In genomic region chrX:41474726-41475100, GRCh38 we compare ENCODE assay signal across 24 cellular contexts. TPM values are rescaled to one million over a fixed set of nuclear protein-coding genes. Genes with fewer than 3 reads are reported as not detected.
"Had no signal": no experiment of that assay in that cellular context is flagged by ENCODE, and none has a peak within 500 bp of the region (broad histone marks: within the 10 kb centered on the region; RNA-seq: fewer than 3 reads in every experiment).

No MANE protein-coding gene starts in this region.

- H3K36me3 ChIP-seq: esophagus squamous epithelium, lower lobe of right lung, right atrium auricular region, tibial artery, uterus had no signal

- ATAC-seq: activated naive CD8-positive, alpha-beta T cell treated with anti-CD3 and anti-CD28 coated beads, Interleukin-2, amount 50 U/mL, for 24 hours; left colon; lower lobe of right lung; stimulated activated memory B cell treated with anti-CD40 and anti-IgM and Interleukin-4, amounts not matched to agents 10 μg/mL and 1 μg/mL and 100 μg/mL, for 72 hours had no signal

- H3K27me3 ChIP-seq: esophagus squamous epithelium, right atrium auricular region, tibial artery, uterus had no signal

- H3K36me3 Mint-ChIP-seq: naive B cell; stimulated activated memory B cell treated with anti-CD40 and anti-IgM and Interleukin-4, amounts not matched to agents 10 μg/mL and 1 μg/mL and 100 μg/mL, for 72 hours had no signal

- H3K4me3 Mint-ChIP-seq: activated naive CD4-positive, alpha-beta T cell treated with anti-CD3 and anti-CD28 coated beads for 36 hours; activated naive CD8-positive, alpha-beta T cell treated with anti-CD3 and anti-CD28 coated beads, Interleukin-2, amount 50 U/mL, for 24 hours; naive B cell; stimulated activated memory B cell treated with anti-CD40 and anti-IgM and Interleukin-4, amounts not matched to agents 10 μg/mL and 1 μg/mL and 100 μg/mL, for 72 hours had no signal

- DNase-seq: activated CD4-positive, CD25-positive, alpha-beta regulatory T cell treated with anti-CD3 and anti-CD28 coated beads, Interleukin-2, amount 50 U/mL, for 72 hours; activated naive CD4-positive, alpha-beta T cell treated with anti-CD3 and anti-CD28 coated beads for 36 hours; activated naive CD8-positive, alpha-beta T cell treated with anti-CD3 and anti-CD28 coated beads, Interleukin-2, amount 50 U/mL, for 24 hours; aorta; esophagus squamous epithelium; hippocampal formation; left colon; lower lobe of right lung; naive B cell; nucleus accumbens; stimulated activated CD4-positive, alpha-beta T cell treated with anti-CD3 and anti-CD28 coated beads, Interleukin-2, amount 100 ng/mL, for 48 hours; T-helper 1 cell; T1000; tibial artery; uterus had no signal

- H3K27ac ChIP-seq: esophagus squamous epithelium, lower lobe of right lung, right atrium auricular region, tibial artery, uterus had no signal

- H3K27ac Mint-ChIP-seq: activated naive CD4-positive, alpha-beta T cell treated with anti-CD3 and anti-CD28 coated beads for 36 hours; activated naive CD8-positive, alpha-beta T cell treated with anti-CD3 and anti-CD28 coated beads, Interleukin-2, amount 50 U/mL, for 24 hours; activated T-helper 2 cell treated with anti-CD3 and anti-CD28 coated beads, Interferon-gamma antibody, Interleukin-2, Interleukin-4, amounts not matched to agents 10 μg/mL and 5 μg/mL and 100 μg/mL, durations not matched to agents 14 hours and 24 hours and 36 hours; naive B cell; stimulated activated memory B cell treated with anti-CD40 and anti-IgM and Interleukin-4, amounts not matched to agents 10 μg/mL and 1 μg/mL and 100 μg/mL, for 72 hours had no signal

- H3K4me1 Mint-ChIP-seq: naive B cell; stimulated activated memory B cell treated with anti-CD40 and anti-IgM and Interleukin-4, amounts not matched to agents 10 μg/mL and 1 μg/mL and 100 μg/mL, for 72 hours had no signal

- H3K4me1 ChIP-seq: lower lobe of right lung, right atrium auricular region, tibial artery, uterus had no signal

- H3K9me3 Mint-ChIP-seq: activated naive CD4-positive, alpha-beta T cell treated with anti-CD3 and anti-CD28 coated beads for 36 hours; activated naive CD8-positive, alpha-beta T cell treated with anti-CD3 and anti-CD28 coated beads, Interleukin-2, amount 50 U/mL, for 24 hours; activated T-helper 2 cell treated with anti-CD3 and anti-CD28 coated beads, Interferon-gamma antibody, Interleukin-2, Interleukin-4, amounts not matched to agents 10 μg/mL and 5 μg/mL and 100 μg/mL, durations not matched to agents 14 hours and 24 hours and 36 hours; stimulated activated memory B cell treated with anti-CD40 and anti-IgM and Interleukin-4, amounts not matched to agents 10 μg/mL and 1 μg/mL and 100 μg/mL, for 72 hours had no signal

- H3K9me3 ChIP-seq: esophagus squamous epithelium, lower lobe of right lung, right atrium auricular region, tibial artery, uterus had no signal

- H3K27me3 Mint-ChIP-seq: activated naive CD8-positive, alpha-beta T cell treated with anti-CD3 and anti-CD28 coated beads, Interleukin-2, amount 50 U/mL, for 24 hours; naive B cell; stimulated activated memory B cell treated with anti-CD40 and anti-IgM and Interleukin-4, amounts not matched to agents 10 μg/mL and 1 μg/mL and 100 μg/mL, for 72 hours had no signal

- H3K4me3 ChIP-seq: esophagus squamous epithelium, lower lobe of right lung, right atrium auricular region, tibial artery, uterus had no signal

RNA-seq across cellular contexts. Expression of gene NYX, which starts 27.6 kb away (rescaled TPM):
- total RNA-seq: activated naive CD4-positive, alpha-beta T cell treated with anti-CD3 and anti-CD28 coated beads for 36 hours; activated T-helper 2 cell treated with anti-CD3 and anti-CD28 coated beads, Interferon-gamma antibody, Interleukin-2, Interleukin-4, amounts not matched to agents 10 μg/mL and 5 μg/mL and 100 μg/mL, durations not matched to agents 14 hours and 24 hours and 36 hours; aorta; bronchial epithelial cell; chondrocyte; dermis microvascular lymphatic vessel endothelial cell; esophagus squamous epithelium; fibroblast of villous mesenchyme; left colon; lower lobe of right lung; posterior vena cava; right atrium auricular region; skeletal muscle tissue; uterus had no signal
- polyA plus RNA-seq: aorta had no signal
